In genomic region chr13:25042141-25042540, GRCh38 we compare ENCODE assay signal across 7 cellular contexts.
"Had no signal": no experiment of that assay in that cellular context is flagged by ENCODE, and none has a peak within 500 bp of the region (broad histone marks: within the 10 kb centered on the region; RNA-seq: fewer than 3 reads in every experiment).

No MANE protein-coding gene starts in this region.

- H3K4me1 ChIP-seq: HAP-1 had no signal

- H3K9me3 Mint-ChIP-seq: IgD-negative memory B cell had no signal

- ATAC-seq: HepG2 had no signal

- H3K27ac ChIP-seq: GM23248, HL-60 had no signal

- DNase-seq: GM23248, GOT3, H7 had no signal

- H3K9me3 ChIP-seq: HAP-1 had no signal

- H3K27ac Mint-ChIP-seq: IgD-negative memory B cell had no signal

- H3K36me3 ChIP-seq: HAP-1 had no signal

- H3K4me3 Mint-ChIP-seq: IgD-negative memory B cell had no signal

- H3K4me3 ChIP-seq: GM23248, HAP-1 had no signal
